In the genomic region with DNA sequence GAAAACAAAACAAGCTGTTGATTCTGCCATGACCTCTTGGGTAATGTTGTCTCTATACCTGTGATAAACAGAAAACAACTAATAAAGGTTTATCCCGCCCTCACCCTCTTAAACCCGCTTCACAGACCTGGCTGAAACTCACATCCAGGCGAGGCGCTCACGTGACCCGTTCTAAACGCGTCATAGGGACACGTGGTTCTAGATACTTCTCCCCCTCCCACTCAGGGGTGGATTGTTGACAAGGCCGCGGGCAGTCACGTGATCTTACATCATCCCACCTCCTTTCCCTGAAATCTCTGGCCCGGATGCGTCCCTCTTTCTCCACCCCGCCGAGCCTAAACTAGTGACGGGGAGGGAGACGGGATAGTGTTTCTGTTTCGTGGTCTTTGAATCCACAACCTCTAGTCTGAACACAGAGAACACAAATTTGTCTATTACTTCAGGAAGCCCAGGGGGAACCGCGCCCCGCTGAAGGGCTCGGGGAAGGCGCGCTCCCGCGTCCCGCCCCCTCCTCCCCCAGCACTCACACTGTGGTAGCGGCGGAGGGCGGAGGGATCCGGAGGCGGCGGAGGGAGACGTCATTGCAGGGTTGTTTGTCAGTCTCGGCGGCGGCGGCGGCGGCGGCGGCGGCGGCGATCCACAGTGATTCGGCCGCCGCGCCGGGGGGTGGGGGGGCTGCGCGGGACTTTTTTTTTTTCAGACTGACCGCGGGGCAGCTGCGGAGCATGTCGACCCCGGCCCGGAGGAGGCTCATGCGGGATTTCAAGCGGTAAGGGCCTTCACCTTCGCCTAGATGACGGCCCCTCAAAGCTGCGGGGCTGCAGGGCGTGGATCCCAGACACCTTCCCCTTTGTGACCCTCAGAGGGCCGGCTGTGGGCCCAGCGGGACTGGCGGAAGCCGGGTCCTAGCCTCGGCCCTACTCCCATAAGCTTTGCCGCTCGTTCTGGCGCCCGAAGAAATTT, we compare ENCODE assay signal across 1 cellular context.
TF ChIP-seq lines count a peak whose summit lies in the region.

A gene (plus strand): TSS at position 699 of the 963 bp plus-strand sequence. CDS start 27 bp downstream, at position 726.

TF ChIP-seq in HEK293, 187 proteins besides CTCF, POLR2A, EP300 and RAD21 (continued from another document and continues in another):
- TF ChIP-seq TRIM28 (IDR thresholded peaks at IDR 0.05; ENCODE audit: borderline replicate concordance, low read length), result no peak
- TF ChIP-seq GLIS2 (tag by site-specific recombination; IDR thresholded peaks at IDR 0.05), result peak; percentile 82
- no peak for TF ChIP-seq ZNF132 (tag by site-specific recombination; IDR thresholded peaks at IDR 0.05; ENCODE audit: borderline replicate concordance)
- TF ChIP-seq, protein P1, sequence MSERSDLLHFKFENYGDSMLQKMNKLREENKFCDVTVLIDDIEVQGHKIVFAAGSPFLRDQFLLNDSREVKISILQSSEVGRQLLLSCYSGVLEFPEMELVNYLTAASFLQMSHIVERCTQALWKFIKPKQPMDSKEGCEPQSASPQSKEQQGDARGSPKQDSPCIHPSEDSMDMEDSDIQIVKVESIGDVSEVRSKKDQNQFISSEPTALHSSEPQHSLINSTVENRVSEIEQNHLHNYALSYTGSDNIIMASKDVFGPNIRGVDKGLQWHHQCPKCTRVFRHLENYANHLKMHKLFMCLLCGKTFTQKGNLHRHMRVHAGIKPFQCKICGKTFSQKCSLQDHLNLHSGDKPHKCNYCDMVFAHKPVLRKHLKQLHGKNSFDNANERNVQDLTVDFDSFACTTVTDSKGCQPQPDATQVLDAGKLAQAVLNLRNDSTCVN (tag by site-specific recombination; optimal IDR thresholded peaks at IDR 0.05), result peak; percentile 93
- TF ChIP-seq ZNF830 (tag by site-specific recombination; IDR thresholded peaks at IDR 0.05; ENCODE audit: low read depth), result no peak
- peak; percentile 97 for TF ChIP-seq ZNF324 (tag by site-specific recombination; IDR thresholded peaks at IDR 0.05)
- no peak for TF ChIP-seq MEIS1 (CRISPR knock-in tag; IDR thresholded peaks at IDR 0.05; ENCODE audit: borderline replicate concordance)
- TF ChIP-seq, protein P2, sequence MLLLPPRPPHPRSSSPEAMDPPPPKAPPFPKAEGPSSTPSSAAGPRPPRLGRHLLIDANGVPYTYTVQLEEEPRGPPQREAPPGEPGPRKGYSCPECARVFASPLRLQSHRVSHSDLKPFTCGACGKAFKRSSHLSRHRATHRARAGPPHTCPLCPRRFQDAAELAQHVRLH (tag by site-specific recombination; IDR thresholded peaks at IDR 0.05), result peak; percentile 94
- 0 out of 2 replicates have a peak, but pooled peaks have one; percentile 9 for TF ChIP-seq ZNF600 (tag by site-specific recombination; IDR thresholded peaks at IDR 0.05)
- TF ChIP-seq ZNF548 (tag by site-specific recombination; IDR thresholded peaks at IDR 0.05), result no peak
- peak; percentile 51; the same call in 1 of the 2 replicates for TF ChIP-seq ZNF341 (tag by site-specific recombination; IDR thresholded peaks at IDR 0.05; ENCODE audit: low read depth)
- TF ChIP-seq ZNF23 (tag by site-specific recombination; IDR thresholded peaks at IDR 0.05; ENCODE audit: borderline replicate concordance), result no peak
- 0 out of 2 replicates have a peak, but pooled peaks have one; percentile 13 for TF ChIP-seq ZNF777 (tag by site-specific recombination; IDR thresholded peaks at IDR 0.05; ENCODE audit: borderline replicate concordance)
- no peak for TF ChIP-seq ZNF112 (tag by site-specific recombination; IDR thresholded peaks at IDR 0.05)
- TF ChIP-seq ZNF544 (tag by site-specific recombination; IDR thresholded peaks at IDR 0.05), result no peak
- peak; percentile 95 for TF ChIP-seq ZNF561 (tag by site-specific recombination; IDR thresholded peaks at IDR 0.05; ENCODE audit: borderline replicate concordance)
- no peak for TF ChIP-seq ZNF776 (tag by site-specific recombination; IDR thresholded peaks at IDR 0.05; ENCODE audit: borderline replicate concordance)
- peak; percentile 67; the same call in 1 of the 2 replicates for TF ChIP-seq ZNF239 (tag by site-specific recombination; IDR thresholded peaks at IDR 0.05)
- no peak for TF ChIP-seq RBAK (tag by site-specific recombination; IDR thresholded peaks at IDR 0.05)
- TF ChIP-seq, protein P3, sequence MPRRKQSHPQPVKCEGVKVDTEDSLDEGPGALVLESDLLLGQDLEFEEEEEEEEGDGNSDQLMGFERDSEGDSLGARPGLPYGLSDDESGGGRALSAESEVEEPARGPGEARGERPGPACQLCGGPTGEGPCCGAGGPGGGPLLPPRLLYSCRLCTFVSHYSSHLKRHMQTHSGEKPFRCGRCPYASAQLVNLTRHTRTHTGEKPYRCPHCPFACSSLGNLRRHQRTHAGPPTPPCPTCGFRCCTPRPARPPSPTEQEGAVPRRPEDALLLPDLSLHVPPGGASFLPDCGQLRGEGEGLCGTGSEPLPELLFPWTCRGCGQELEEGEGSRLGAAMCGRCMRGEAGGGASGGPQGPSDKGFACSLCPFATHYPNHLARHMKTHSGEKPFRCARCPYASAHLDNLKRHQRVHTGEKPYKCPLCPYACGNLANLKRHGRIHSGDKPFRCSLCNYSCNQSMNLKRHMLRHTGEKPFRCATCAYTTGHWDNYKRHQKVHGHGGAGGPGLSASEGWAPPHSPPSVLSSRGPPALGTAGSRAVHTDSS (tag by site-specific recombination; IDR thresholded peaks at IDR 0.05), result no peak
- TF ChIP-seq ZNF423 (tag by site-specific recombination; IDR thresholded peaks at IDR 0.05), result 0 out of 2 replicates have a peak, but pooled peaks have one; percentile 32
- no peak for TF ChIP-seq ZNF175 (tag by site-specific recombination; IDR thresholded peaks at IDR 0.05)
- TF ChIP-seq, protein P4, sequence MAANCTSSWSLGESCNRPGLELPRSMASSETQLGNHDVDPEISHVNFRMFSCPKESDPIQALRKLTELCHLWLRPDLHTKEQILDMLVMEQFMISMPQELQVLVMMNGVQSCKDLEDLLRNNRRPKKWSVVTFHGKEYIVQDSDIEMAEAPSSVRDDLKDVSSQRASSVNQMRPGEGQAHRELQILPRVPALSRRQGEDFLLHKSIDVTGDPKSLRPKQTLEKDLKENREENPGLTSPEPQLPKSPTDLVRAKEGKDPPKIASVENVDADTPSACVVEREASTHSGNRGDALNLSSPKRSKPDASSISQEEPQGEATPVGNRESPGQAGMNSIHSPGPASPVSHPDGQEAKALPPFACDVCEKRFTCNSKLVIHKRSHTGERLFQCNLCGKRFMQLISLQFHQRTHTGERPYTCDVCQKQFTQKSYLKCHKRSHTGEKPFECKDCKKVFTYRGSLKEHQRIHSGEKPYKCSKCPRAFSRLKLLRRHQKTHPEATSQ (tag by site-specific recombination; IDR thresholded peaks at IDR 0.05), result peak; percentile 72; the same call in 1 of the 2 replicates
- TF ChIP-seq ZNF658 (tag by site-specific recombination; IDR thresholded peaks at IDR 0.05), result no peak
- peak; percentile 42; the same call in 1 of the 2 replicates for TF ChIP-seq ZNF623 (tag by site-specific recombination; IDR thresholded peaks at IDR 0.05)
- TF ChIP-seq ZNF214 (tag by site-specific recombination; IDR thresholded peaks at IDR 0.05; ENCODE audit: borderline replicate concordance), result no peak
- peak; percentile 90 for TF ChIP-seq ZEB2 (tag by site-specific recombination; IDR thresholded peaks at IDR 0.05)
- peak; percentile 98 for TF ChIP-seq SP3 (tag by site-specific recombination; IDR thresholded peaks at IDR 0.05)
- TF ChIP-seq ZBTB20 (tag by site-specific recombination; IDR thresholded peaks at IDR 0.05), result peak; percentile 44; the same call in 1 of the 2 replicates
- peak; percentile 89 for TF ChIP-seq KLF10 (tag by site-specific recombination; IDR thresholded peaks at IDR 0.05)
- TF ChIP-seq ZNF404 (tag by site-specific recombination; IDR thresholded peaks at IDR 0.05), result no peak
- TF ChIP-seq, protein P5, sequence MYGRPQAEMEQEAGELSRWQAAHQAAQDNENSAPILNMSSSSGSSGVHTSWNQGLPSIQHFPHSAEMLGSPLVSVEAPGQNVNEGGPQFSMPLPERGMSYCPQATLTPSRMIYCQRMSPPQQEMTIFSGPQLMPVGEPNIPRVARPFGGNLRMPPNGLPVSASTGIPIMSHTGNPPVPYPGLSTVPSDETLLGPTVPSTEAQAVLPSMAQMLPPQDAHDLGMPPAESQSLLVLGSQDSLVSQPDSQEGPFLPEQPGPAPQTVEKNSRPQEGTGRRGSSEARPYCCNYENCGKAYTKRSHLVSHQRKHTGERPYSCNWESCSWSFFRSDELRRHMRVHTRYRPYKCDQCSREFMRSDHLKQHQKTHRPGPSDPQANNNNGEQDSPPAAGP (tag by site-specific recombination; IDR thresholded peaks at IDR 0.05), result peak; percentile 97
- no peak for TF ChIP-seq ZNF521 (tag by site-specific recombination; IDR thresholded peaks at IDR 0.05)
- no peak for TF ChIP-seq ZNF530 (tag by site-specific recombination; IDR thresholded peaks at IDR 0.05; ENCODE audit: low read depth)
- TF ChIP-seq ZNF311 (tag by site-specific recombination; IDR thresholded peaks at IDR 0.05; ENCODE audit: borderline replicate concordance), result no peak
- TF ChIP-seq ZNF585B (tag by site-specific recombination; IDR thresholded peaks at IDR 0.05), result no peak
- TF ChIP-seq, protein P6, sequence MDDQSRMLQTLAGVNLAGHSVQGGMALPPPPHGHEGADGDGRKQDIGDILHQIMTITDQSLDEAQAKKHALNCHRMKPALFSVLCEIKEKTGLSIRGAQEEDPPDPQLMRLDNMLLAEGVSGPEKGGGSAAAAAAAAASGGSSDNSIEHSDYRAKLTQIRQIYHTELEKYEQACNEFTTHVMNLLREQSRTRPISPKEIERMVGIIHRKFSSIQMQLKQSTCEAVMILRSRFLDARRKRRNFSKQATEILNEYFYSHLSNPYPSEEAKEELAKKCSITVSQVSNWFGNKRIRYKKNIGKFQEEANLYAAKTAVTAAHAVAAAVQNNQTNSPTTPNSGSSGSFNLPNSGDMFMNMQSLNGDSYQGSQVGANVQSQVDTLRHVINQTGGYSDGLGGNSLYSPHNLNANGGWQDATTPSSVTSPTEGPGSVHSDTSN (CRISPR knock-in tag; IDR thresholded peaks at IDR 0.05), result 0 out of 2 replicates have a peak, but pooled peaks have one; percentile 21
- TF ChIP-seq ZNF221 (tag by site-specific recombination; IDR thresholded peaks at IDR 0.05; ENCODE audit: borderline replicate concordance), result no peak
- TF ChIP-seq, protein P7, sequence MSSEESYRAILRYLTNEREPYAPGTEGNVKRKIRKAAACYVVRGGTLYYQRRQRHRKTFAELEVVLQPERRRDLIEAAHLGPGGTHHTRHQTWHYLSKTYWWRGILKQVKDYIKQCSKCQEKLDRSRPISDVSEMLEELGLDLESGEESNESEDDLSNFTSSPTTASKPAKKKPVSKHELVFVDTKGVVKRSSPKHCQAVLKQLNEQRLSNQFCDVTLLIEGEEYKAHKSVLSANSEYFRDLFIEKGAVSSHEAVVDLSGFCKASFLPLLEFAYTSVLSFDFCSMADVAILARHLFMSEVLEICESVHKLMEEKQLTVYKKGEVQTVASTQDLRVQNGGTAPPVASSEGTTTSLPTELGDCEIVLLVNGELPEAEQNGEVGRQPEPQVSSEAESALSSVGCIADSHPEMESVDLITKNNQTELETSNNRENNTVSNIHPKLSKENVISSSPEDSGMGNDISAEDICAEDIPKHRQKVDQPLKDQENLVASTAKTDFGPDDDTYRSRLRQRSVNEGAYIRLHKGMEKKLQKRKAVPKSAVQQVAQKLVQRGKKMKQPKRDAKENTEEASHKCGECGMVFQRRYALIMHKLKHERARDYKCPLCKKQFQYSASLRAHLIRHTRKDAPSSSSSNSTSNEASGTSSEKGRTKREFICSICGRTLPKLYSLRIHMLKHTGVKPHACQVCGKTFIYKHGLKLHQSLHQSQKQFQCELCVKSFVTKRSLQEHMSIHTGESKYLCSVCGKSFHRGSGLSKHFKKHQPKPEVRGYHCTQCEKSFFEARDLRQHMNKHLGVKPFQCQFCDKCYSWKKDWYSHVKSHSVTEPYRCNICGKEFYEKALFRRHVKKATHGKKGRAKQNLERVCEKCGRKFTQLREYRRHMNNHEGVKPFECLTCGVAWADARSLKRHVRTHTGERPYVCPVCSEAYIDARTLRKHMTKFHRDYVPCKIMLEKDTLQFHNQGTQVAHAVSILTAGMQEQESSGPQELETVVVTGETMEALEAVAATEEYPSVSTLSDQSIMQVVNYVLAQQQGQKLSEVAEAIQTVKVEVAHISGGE (tag by site-specific recombination; conservative IDR thresholded peaks at IDR 0.05; ENCODE audit: low read depth), result peak; percentile 88
- TF ChIP-seq ZNF248 (tag by site-specific recombination; IDR thresholded peaks at IDR 0.05), result no peak
- TF ChIP-seq, protein P8, sequence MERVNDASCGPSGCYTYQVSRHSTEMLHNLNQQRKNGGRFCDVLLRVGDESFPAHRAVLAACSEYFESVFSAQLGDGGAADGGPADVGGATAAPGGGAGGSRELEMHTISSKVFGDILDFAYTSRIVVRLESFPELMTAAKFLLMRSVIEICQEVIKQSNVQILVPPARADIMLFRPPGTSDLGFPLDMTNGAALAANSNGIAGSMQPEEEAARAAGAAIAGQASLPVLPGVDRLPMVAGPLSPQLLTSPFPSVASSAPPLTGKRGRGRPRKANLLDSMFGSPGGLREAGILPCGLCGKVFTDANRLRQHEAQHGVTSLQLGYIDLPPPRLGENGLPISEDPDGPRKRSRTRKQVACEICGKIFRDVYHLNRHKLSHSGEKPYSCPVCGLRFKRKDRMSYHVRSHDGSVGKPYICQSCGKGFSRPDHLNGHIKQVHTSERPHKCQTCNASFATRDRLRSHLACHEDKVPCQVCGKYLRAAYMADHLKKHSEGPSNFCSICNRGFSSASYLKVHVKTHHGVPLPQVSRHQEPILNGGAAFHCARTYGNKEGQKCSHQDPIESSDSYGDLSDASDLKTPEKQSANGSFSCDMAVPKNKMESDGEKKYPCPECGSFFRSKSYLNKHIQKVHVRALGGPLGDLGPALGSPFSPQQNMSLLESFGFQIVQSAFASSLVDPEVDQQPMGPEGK (tag by site-specific recombination; IDR thresholded peaks at IDR 0.05), result peak; percentile 99
- peak; percentile 89; the same call in 1 of the 2 replicates for TF ChIP-seq REPIN1 (tag by site-specific recombination; IDR thresholded peaks at IDR 0.05; ENCODE audit: low read depth)
- TF ChIP-seq IKZF3 (tag by site-specific recombination; IDR thresholded peaks at IDR 0.05), result peak; percentile 93
- TF ChIP-seq ZNF174 (tag by site-specific recombination; IDR thresholded peaks at IDR 0.05), result no peak
- TF ChIP-seq, protein P9, sequence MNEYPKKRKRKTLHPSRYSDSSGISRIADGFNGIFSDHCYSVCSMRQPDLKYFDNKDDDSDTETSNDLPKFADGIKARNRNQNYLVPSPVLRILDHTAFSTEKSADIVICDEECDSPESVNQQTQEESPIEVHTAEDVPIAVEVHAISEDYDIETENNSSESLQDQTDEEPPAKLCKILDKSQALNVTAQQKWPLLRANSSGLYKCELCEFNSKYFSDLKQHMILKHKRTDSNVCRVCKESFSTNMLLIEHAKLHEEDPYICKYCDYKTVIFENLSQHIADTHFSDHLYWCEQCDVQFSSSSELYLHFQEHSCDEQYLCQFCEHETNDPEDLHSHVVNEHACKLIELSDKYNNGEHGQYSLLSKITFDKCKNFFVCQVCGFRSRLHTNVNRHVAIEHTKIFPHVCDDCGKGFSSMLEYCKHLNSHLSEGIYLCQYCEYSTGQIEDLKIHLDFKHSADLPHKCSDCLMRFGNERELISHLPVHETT (tag by site-specific recombination; IDR thresholded peaks at IDR 0.05), result peak; percentile 94
